In genomic region chr22:30392661-30393321, GRCh38 we compare ENCODE assay signal across 11 cellular contexts. TPM values are rescaled to one million over a fixed set of nuclear protein-coding genes. Genes with fewer than 3 reads are reported as not detected.
DNase-seq lines count a peak whose midpoint lies in the region; ATAC-seq and TF ChIP-seq lines count a peak whose summit lies in the region.
"Had no signal": no experiment of that assay in that cellular context is flagged by ENCODE, and none has a peak within 500 bp of the region (broad histone marks: within the 10 kb centered on the region; RNA-seq: fewer than 3 reads in every experiment).

No MANE protein-coding gene starts in this region.

- H3K9me3 Mint-ChIP-seq in natural killer cell = no peaks in the 10 kb centered on the region

- no peak overlapping the region for H3K4me3 Mint-ChIP-seq in natural killer cell
- H3K4me3 Mint-ChIP-seq: WTC11 had no signal

- peaks cover 17% of the 10 kb centered on the region for H3K27me3 ChIP-seq in DOHH2 (ENCODE audit: control insufficient read depth, low read length)
- H3K27me3 ChIP-seq in H7 (ENCODE audit: control insufficient read depth, insufficient read depth, low read length) = peaks cover 14% of the 10 kb centered on the region
- H3K27me3 ChIP-seq in WERI-Rb-1 (ENCODE audit: insufficient read depth, low read depth, severe bottlenecking) = no peaks in the 10 kb centered on the region

- peak overlapping the region; percentile 70 for H3K4me2 ChIP-seq in DOHH2 (ENCODE audit: low read length)

- H3K27me3 Mint-ChIP-seq in natural killer cell (ENCODE audit: low read depth in 2 of 2) = peaks cover 26 to 30% of the 10 kb centered on the region in 2 donors

- H4K20me1 ChIP-seq in DOHH2 (ENCODE audit: control insufficient read depth, insufficient read depth, low read depth, low read length) = no peaks in the 10 kb centered on the region

- TF ChIP-seq CTCF in DOHH2 (IDR thresholded peaks at IDR 0.05; ENCODE audit: low read depth, low read length, poor library complexity, severe bottlenecking) = no peak
- TF ChIP-seq CTCF in WERI-Rb-1 (IDR thresholded peaks at IDR 0.05; ENCODE audit: low read depth, low read length) = no peak
- TF ChIP-seq CTCF in natural killer cell (IDR thresholded peaks at IDR 0.05) = no peak

- H3F3A ChIP-seq in DOHH2 (ENCODE audit: control insufficient read depth, insufficient read depth) = no peaks in the 10 kb centered on the region

- peak; percentile 64 for DNase-seq in H7
- DNase-seq in WERI-Rb-1 = peak; percentile 92
- peak; percentile 40 for DNase-seq in myocyte (ENCODE audit: low read depth)
- no peak for DNase-seq in pons (ENCODE audit: low spot score)
- no peak for DNase-seq in natural killer cell
- DNase-seq: activated gamma-delta T cell treated with Interleukin-2 at 50 U/mL for 16 hours, NCI-H1436 had no signal

- H3K27ac ChIP-seq in DOHH2 (ENCODE audit: low read depth, low read length) (peak overlapping the region; percentile 34), WERI-Rb-1 (peak overlapping the region; percentile 78)

- intact Hi-C loops in natural killer cell (cut with micrococcal nuclease) = no loop called here

- peaks cover 0 to 10% of the 10 kb centered on the region in 2 donors for H3K4me1 Mint-ChIP-seq in natural killer cell

- no peaks in the 10 kb centered on the region for H3K36me3 Mint-ChIP-seq in natural killer cell

- H3K9me2 ChIP-seq in DOHH2 (replicated peaks; ENCODE audit: control insufficient read depth, low read length) = no peaks in the 10 kb centered on the region

- H3K4me3 ChIP-seq in DOHH2 (ENCODE audit: low read length) = peak overlapping the region; percentile 54
- no peak overlapping the region for H3K4me3 ChIP-seq in H7 (ENCODE audit: insufficient read depth, low read depth, low read length)
- H3K4me3 ChIP-seq in WERI-Rb-1 (ENCODE audit: low read depth, low read length) = peak overlapping the region; percentile 14

- H3K79me2 ChIP-seq in DOHH2 (ENCODE audit: control insufficient read depth, low read length) = no peaks in the 10 kb centered on the region

- H3K36me3 ChIP-seq in DOHH2 (ENCODE audit: control insufficient read depth, low read length) (no peaks in the 10 kb centered on the region), H7 (replicated peaks; ENCODE audit: control insufficient read depth, insufficient read depth, low read length) (no peaks in the 10 kb centered on the region), WERI-Rb-1 (no peaks in the 10 kb centered on the region)

- H3K9me3 ChIP-seq in DOHH2 (ENCODE audit: control insufficient read depth, insufficient read depth, low read length) (peaks cover 6% of the 10 kb centered on the region; the same call in 1 of the 2 replicates), WERI-Rb-1 (ENCODE audit: severe bottlenecking) (no peaks in the 10 kb centered on the region)

- peaks cover 45% of the 10 kb centered on the region for H3K4me1 ChIP-seq in DOHH2 (ENCODE audit: control insufficient read depth, low read length)

- H3K27ac Mint-ChIP-seq in natural killer cell = no peak overlapping the region
- H3K27ac Mint-ChIP-seq: WTC11 had no signal

- ATAC-seq in GM18868 (IDR thresholded peaks at IDR 0.05; ENCODE audit: unreplicated experiment) = no peak
- ATAC-seq in natural killer cell = no peak
- ATAC-seq: Panc1, WTC11 had no signal

RNA-seq across cellular contexts. Expression of gene SEC14L2, which starts 4.0 kb away (rescaled TPM):
- 1.7 and 4.2 TPM in 2 replicates for total RNA-seq in H7 (2014; rRNA removed; shearing (Covaris generic))
- 3.4 and 12.2 TPM in 2 replicates for total RNA-seq in myocyte
- 116 TPM for polyA plus RNA-seq in myocyte (2012)
- total RNA-seq in natural killer cell = 1 to 10 TPM in 2 of 3 donors, under 1 TPM in 1; 0.71 to 6.6 (median 2.7) TPM

RNA-seq across cellular contexts. Expression of gene RNF215, which starts 5.6 kb away (rescaled TPM):
- 24.7 and 26.6 TPM in 2 replicates for total RNA-seq in H7 (2014; rRNA removed; shearing (Covaris generic))
- total RNA-seq in myocyte (20.1 and 28.3 TPM in 2 replicates), natural killer cell (1 to 10 TPM; 7.5 to 9.8 (median 9.5) TPM)
- 38.7 TPM for polyA plus RNA-seq in myocyte (2012)

RNA-seq across cellular contexts. Expression of gene MTFP1, which starts 32.8 kb away (rescaled TPM):
- 96.3 and 117 TPM in 2 replicates for total RNA-seq in H7 (2014; rRNA removed; shearing (Covaris generic))
- total RNA-seq in myocyte (10.6 and 16.3 TPM in 2 replicates), natural killer cell (10 to 100 TPM; 15.7 to 17.5 (median 17.2) TPM)
- 14.9 TPM for polyA plus RNA-seq in myocyte (2012)

RNA-seq across cellular contexts. Expression of gene CCDC157, which starts 36.0 kb away (rescaled TPM):
- total RNA-seq in H7 (2014; rRNA removed; shearing (Covaris generic)) = 4.7 and 6.1 TPM in 2 replicates
- total RNA-seq in myocyte (2.6 and 3.4 TPM in 2 replicates), natural killer cell (1 to 10 TPM; 7.7 to 9.7 (median 8.4) TPM)
- 3.0 TPM for polyA plus RNA-seq in myocyte (2012)

RNA-seq across cellular contexts. Expression of gene SF3A1, which starts 36.1 kb away (rescaled TPM):
- total RNA-seq in H7 (2014; rRNA removed; shearing (Covaris generic)) = 70.1 and 97.1 TPM in 2 replicates
- total RNA-seq in myocyte (39.8 and 50.2 TPM in 2 replicates), natural killer cell (100 to 1,000 TPM; 309 to 340 (median 319) TPM)
- polyA plus RNA-seq in myocyte (2012) = 72.8 TPM

Comparison
In these comparisons a context has a peak if more than half of its experiments do, and no peak if none do; other contexts are left out.
1. DNase-seq: peak in H7 (single experiment), WERI-Rb-1 (single experiment) and myocyte (single experiment); none in pons (single experiment) and natural killer cell (single experiment).